Comparison of ENCODE assay signal across 20 cellular contexts in the genomic region with DNA sequence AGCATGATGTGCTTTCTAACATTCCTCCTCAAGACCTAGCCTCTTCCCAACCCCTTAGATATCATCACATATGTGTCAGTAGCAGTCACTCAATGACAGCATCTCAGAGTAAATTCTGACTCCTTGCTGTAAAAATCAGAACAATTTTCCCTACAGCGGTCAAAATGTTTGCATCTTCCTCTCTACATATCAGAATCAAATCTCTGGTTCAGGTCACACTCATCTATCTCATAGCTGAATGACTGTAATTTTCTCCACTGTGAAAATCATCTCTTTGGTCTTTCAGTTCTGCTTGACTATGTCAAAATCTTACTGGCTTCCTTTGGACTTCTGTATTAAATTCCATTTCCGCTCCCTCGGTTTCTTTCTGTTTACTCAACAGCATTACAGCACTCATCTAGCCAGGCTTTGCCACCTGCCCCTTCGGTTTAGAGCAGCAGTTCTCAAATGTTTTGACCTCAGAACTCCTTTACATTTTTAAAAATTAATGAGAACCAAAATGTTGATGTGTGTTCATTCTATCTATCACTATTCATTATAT. TPM values are rescaled to one million over a fixed set of nuclear protein-coding genes. Genes with fewer than 3 reads are reported as not detected.
A peak's percentile ranks its signal among the peaks of the same experiment; 100 is the strongest.
DNase-seq lines count a peak whose midpoint lies in the region; ATAC-seq and TF ChIP-seq lines count a peak whose summit lies in the region.
"Had no signal": no experiment of that assay in that cellular context is flagged by ENCODE, and none has a peak within 500 bp of the region (broad histone marks: within the 10 kb centered on the region; RNA-seq: fewer than 3 reads in every experiment).

No MANE protein-coding gene starts in this region.

- H3K4me3 ChIP-seq in DND-41 (ENCODE audit: low read depth in 1 of 2, low read length in 2 of 2), result no peak overlapping the region
- no peak overlapping the region for H3K4me3 ChIP-seq in neural cell (ENCODE audit: low read length)
- H3K4me3 ChIP-seq: Peyer's patch had no signal

- H2AFZ ChIP-seq in DND-41 (ENCODE audit: low read depth, low read length), result no peak overlapping the region
- H2AFZ ChIP-seq in neural cell (ENCODE audit: low read depth, low read length), result no peak overlapping the region

- 0 out of 3 replicates have a peak, but pooled peaks have one; percentile 31 for ATAC-seq in DND-41 (ENCODE audit: insufficient read depth, low read depth)
- ATAC-seq in HG02678 (IDR thresholded peaks at IDR 0.05; ENCODE audit: unreplicated experiment), result no peak
- no peak for ATAC-seq in GM21447 (IDR thresholded peaks at IDR 0.05; ENCODE audit: unreplicated experiment)

- H3K79me2 ChIP-seq in DND-41 (ENCODE audit: insufficient read depth, low read length) (no peaks in the 10 kb centered on the region), neural cell (replicated peaks; ENCODE audit: insufficient read depth, low read length) (no peaks in the 10 kb centered on the region)

- no peaks in the 10 kb centered on the region for H3K9me2 ChIP-seq in neural cell (ENCODE audit: insufficient read depth, low read length)

- TF ChIP-seq RAD21 in neural cell (conservative IDR thresholded peaks at IDR 0.05), result no peak

- H4K20me1 ChIP-seq in DND-41 (ENCODE audit: insufficient read depth, low read length), result no peaks in the 10 kb centered on the region
- no peaks in the 10 kb centered on the region for H4K20me1 ChIP-seq in neural cell (ENCODE audit: insufficient read depth)

- no peaks in the 10 kb centered on the region for H3F3A ChIP-seq in neural cell (ENCODE audit: insufficient read depth, low read length, poor library complexity, severe bottlenecking)

- no peaks in the 10 kb centered on the region for H3K27me3 ChIP-seq in DND-41 (ENCODE audit: insufficient read depth, low read length, poor library complexity)
- no peaks in the 10 kb centered on the region for H3K27me3 ChIP-seq in neural cell (ENCODE audit: insufficient read depth, low read depth, low read length)
- H3K27me3 ChIP-seq: Peyer's patch had no signal

- peaks cover 17% of the 10 kb centered on the region for H3K4me1 ChIP-seq in DND-41 (ENCODE audit: insufficient read depth, low read length)
- H3K4me1 ChIP-seq: Peyer's patch had no signal

- H3K36me3 Mint-ChIP-seq in chondrocyte (ENCODE audit: low read depth), result no peaks in the 10 kb centered on the region
- H3K36me3 Mint-ChIP-seq: IgD-negative memory B cell had no signal

- H3K9ac ChIP-seq in DND-41 (ENCODE audit: low read depth, low read length), result no peak overlapping the region
- no peak overlapping the region for H3K9ac ChIP-seq in neural cell (ENCODE audit: low read length)

- H3K36me3 ChIP-seq in DND-41 (ENCODE audit: insufficient read depth, low read length), result no peaks in the 10 kb centered on the region
- no peaks in the 10 kb centered on the region for H3K36me3 ChIP-seq in neural cell (ENCODE audit: insufficient read depth, low read length)
- H3K36me3 ChIP-seq: Peyer's patch had no signal

- peak; percentile 31 for TF ChIP-seq EP300 in neural cell (conservative IDR thresholded peaks at IDR 0.05; ENCODE audit: poor library complexity, severe bottlenecking)

- no peak overlapping the region for H3K4me2 ChIP-seq in DND-41 (ENCODE audit: insufficient read depth, low read length)
- no peak overlapping the region for H3K4me2 ChIP-seq in neural cell (ENCODE audit: low read length)

- no peaks in the 10 kb centered on the region for H3K27me3 Mint-ChIP-seq in chondrocyte (ENCODE audit: low read depth)

- no peak for DNase-seq in DND-41
- peak; percentile 10 for DNase-seq in NCI-H2227 (lab: John Stamatoyannopoulos, UW; ENCODE audit: unreplicated experiment)
- DNase-seq in chondrocyte (ENCODE audit: low spot score), result no peak
- DNase-seq in NCI-H2081 (lab: John Stamatoyannopoulos, UW), result no peak
- no peak for DNase-seq in stimulated activated CD8-positive, alpha-beta memory T cell treated with anti-CD3 and anti-CD28 coated beads, Interleukin-4, amount 100 ng/mL, for 48 hours
- DNase-seq: ACHN; Calu3; CD4-positive, alpha-beta T cell; GF-D8; GOT3; NCI-H1417 treated with DMSO at 0.1 percent for 48 hours; NCI-H2029; NCI-H774; Peyer's patch; Right ventricle myocardium superior had no signal

- H3K4me3 Mint-ChIP-seq in chondrocyte (ENCODE audit: unreplicated experiment), result no peak overlapping the region
- H3K4me3 Mint-ChIP-seq: B cell; CD4-positive, alpha-beta T cell; IgD-negative memory B cell had no signal

- H3K9me3 ChIP-seq in DND-41 (ENCODE audit: insufficient read depth, low read length, severe bottlenecking) (no peaks in the 10 kb centered on the region), neural cell (ENCODE audit: low read length) (no peaks in the 10 kb centered on the region)
- H3K9me3 ChIP-seq: Peyer's patch had no signal

- H3K27ac Mint-ChIP-seq in chondrocyte (ENCODE audit: unreplicated experiment), result peak overlapping the region; percentile 47
- H3K27ac Mint-ChIP-seq: B cell; CD4-positive, alpha-beta T cell; IgD-negative memory B cell had no signal

- TF ChIP-seq CTCF in DND-41 (IDR thresholded peaks at IDR 0.05; ENCODE audit: borderline replicate concordance, extremely low read depth, low read length, poor library complexity, severe bottlenecking) (no peak), chondrocyte (IDR thresholded peaks at IDR 0.05) (no peak), neural cell (IDR thresholded peaks at IDR 0.05; ENCODE audit: poor library complexity, severe bottlenecking) (no peak)

- peaks cover 15% of the 10 kb centered on the region for H3K4me1 Mint-ChIP-seq in chondrocyte (ENCODE audit: low read depth)
- H3K4me1 Mint-ChIP-seq: B cell, IgD-negative memory B cell had no signal

- H3K9me3 Mint-ChIP-seq in chondrocyte (ENCODE audit: low read depth), result peaks cover 5% of the 10 kb centered on the region
- H3K9me3 Mint-ChIP-seq: CD4-positive, alpha-beta T cell; IgD-negative memory B cell had no signal

- H3K27ac ChIP-seq in DND-41 (ENCODE audit: low read length) (no peak overlapping the region), neural cell (ENCODE audit: low read length) (no peak overlapping the region)
- H3K27ac ChIP-seq: Peyer's patch had no signal

TF ChIP-seq in neural cell, 6 proteins besides CTCF, POLR2A, EP300 and RAD21:
- TF ChIP-seq TAF1 (IDR thresholded peaks at IDR 0.05; ENCODE audit: low read depth) (no peak), MXI1 (conservative IDR thresholded peaks at IDR 0.05; ENCODE audit: poor library complexity, severe bottlenecking) (no peak), POLR2AphosphoS5 (IDR thresholded peaks at IDR 0.05) (peak; percentile 71), EZH2 (IDR thresholded peaks at IDR 0.05; ENCODE audit: borderline replicate concordance, insufficient read depth, low read length, poor library complexity, severe bottlenecking) (no peak), SMC3 (conservative IDR thresholded peaks at IDR 0.05; ENCODE audit: poor library complexity) (no peak)
- TF ChIP-seq, protein P1, sequence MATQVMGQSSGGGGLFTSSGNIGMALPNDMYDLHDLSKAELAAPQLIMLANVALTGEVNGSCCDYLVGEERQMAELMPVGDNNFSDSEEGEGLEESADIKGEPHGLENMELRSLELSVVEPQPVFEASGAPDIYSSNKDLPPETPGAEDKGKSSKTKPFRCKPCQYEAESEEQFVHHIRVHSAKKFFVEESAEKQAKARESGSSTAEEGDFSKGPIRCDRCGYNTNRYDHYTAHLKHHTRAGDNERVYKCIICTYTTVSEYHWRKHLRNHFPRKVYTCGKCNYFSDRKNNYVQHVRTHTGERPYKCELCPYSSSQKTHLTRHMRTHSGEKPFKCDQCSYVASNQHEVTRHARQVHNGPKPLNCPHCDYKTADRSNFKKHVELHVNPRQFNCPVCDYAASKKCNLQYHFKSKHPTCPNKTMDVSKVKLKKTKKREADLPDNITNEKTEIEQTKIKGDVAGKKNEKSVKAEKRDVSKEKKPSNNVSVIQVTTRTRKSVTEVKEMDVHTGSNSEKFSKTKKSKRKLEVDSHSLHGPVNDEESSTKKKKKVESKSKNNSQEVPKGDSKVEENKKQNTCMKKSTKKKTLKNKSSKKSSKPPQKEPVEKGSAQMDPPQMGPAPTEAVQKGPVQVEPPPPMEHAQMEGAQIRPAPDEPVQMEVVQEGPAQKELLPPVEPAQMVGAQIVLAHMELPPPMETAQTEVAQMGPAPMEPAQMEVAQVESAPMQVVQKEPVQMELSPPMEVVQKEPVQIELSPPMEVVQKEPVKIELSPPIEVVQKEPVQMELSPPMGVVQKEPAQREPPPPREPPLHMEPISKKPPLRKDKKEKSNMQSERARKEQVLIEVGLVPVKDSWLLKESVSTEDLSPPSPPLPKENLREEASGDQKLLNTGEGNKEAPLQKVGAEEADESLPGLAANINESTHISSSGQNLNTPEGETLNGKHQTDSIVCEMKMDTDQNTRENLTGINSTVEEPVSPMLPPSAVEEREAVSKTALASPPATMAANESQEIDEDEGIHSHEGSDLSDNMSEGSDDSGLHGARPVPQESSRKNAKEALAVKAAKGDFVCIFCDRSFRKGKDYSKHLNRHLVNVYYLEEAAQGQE (IDR thresholded peaks at IDR 0.05; ENCODE audit: borderline replicate concordance), result no peak

RNA-seq across cellular contexts. Expression of a gene that starts 57.3 kb away (rescaled TPM):
- 26.2 to 28.0 TPM (median 26.2 TPM) in 3 replicates for total RNA-seq in chondrocyte
- polyA plus RNA-seq in neural cell, result 3.1 and 4.9 TPM in 2 replicates
- polyA minus RNA-seq in neural cell, result 1.5 and 2.5 TPM in 2 replicates
